Comparison of ENCODE assay signal across 1 cellular context in the genomic region with DNA sequence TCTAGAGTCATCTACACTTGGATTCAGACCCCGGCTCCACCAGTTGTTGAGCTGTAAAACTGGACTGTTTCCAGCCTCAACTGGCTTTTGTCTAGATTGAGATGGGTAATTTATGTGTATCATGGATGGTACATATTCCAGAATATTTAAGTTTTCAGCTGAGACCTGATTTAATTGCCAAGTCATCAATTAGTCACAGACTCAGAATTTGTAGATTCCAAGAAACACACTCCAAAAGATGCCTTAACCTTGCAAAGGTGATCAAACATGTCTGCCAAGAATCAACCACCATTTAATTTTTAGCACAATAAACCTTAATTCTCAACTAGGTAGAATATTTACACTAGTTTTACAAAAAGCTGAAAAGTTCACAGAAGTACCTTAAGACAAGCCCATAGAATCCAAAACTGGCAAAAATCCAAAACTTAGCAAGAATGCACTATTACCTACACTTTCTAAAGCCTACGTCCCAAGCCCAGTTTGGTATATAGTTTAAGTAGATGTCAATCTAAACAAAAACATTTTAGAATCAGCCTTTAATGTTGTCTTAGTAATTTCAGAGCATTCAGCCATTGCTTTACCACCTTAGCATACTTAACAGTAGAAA.
TF ChIP-seq lines count a peak whose summit lies in the region.

No MANE protein-coding gene starts in this region.

TF ChIP-seq in GM12878, 131 proteins besides CTCF, POLR2A, EP300 and RAD21 (continued from another document):
- TF ChIP-seq ZBTB33 (IDR thresholded peaks at IDR 0.05) (no peak), JUND (IDR thresholded peaks at IDR 0.05; ENCODE audit: low read depth, low read length) (no peak), SMC3 (IDR thresholded peaks at IDR 0.05; ENCODE audit: borderline replicate concordance, low read length) (no peak), ELK1 (IDR thresholded peaks at IDR 0.05; ENCODE audit: low read depth, low read length) (no peak), ZNF24 (IDR thresholded peaks at IDR 0.05) (no peak), NBN (IDR thresholded peaks at IDR 0.05) (no peak), TCF12 (IDR thresholded peaks at IDR 0.05; ENCODE audit: low read depth, low read length) (no peak)
TF ChIP-seq in GM12878: peak in this region for 0.
